ENCODE assay signal across 17 cellular contexts in the genomic region with DNA sequence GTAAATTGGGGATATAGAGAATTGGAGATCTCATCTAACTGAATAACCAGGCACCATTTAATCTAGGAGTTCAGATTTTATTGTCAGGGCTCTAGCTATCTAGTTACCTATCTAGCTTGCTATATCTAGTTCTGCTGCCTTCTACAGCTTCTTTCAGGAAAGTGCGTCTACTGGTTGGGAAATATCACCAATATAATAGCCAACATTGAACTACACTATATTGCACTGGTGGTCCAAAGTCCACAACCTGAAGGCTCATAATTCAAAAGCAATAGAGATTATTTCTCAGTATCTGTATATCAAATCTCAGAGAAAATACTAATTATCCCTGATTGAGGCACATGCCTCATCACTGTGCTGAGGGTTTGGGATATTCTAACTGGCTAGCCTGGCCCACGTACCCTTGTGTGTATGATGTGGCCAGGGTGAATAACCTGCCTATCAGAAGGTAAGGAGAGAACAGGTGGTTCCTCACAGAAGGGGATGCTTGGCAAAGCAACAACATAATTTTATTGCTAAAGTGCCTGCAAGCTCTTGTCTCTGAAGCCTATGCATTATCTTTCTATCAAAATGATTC.
"Had no signal": no experiment of that assay in that cellular context is flagged by ENCODE, and none has a peak within 500 bp of the region (broad histone marks: within the 10 kb centered on the region; RNA-seq: fewer than 3 reads in every experiment).

No MANE protein-coding gene starts in this region.

- H3K27me3 ChIP-seq: gastrocnemius medialis, heart right ventricle had no signal

- H3K9me3 ChIP-seq: gastrocnemius medialis, psoas muscle had no signal

- H3K27ac ChIP-seq: gastrocnemius medialis, heart right ventricle, left ventricle myocardium inferior, parathyroid adenoma, psoas muscle had no signal

- H3K4me3 ChIP-seq: gastrocnemius medialis, heart right ventricle, left ventricle myocardium inferior, lung, psoas muscle had no signal

- DNase-seq: effector memory CD4-positive, alpha-beta T cell; gastrocnemius medialis; heart right ventricle; islet precursor cell; left ventricle myocardium inferior; mesenchymal stem cell; midbrain; naive B cell; nephron progenitor cell; psoas muscle; retina; stimulated activated CD4-positive, alpha-beta T cell treated with anti-CD3 and anti-CD28 coated beads, Interleukin-2, amount 100 ng/mL, for 24 hours; stimulated activated naive CD4-positive, alpha-beta T cell had no signal

- ATAC-seq: esophagus mucosa, gastrocnemius medialis, heart right ventricle, psoas muscle, sciatic nerve had no signal

- H3K36me3 ChIP-seq: gastrocnemius medialis, left ventricle myocardium inferior had no signal

- H3K4me1 ChIP-seq: heart right ventricle, left ventricle myocardium inferior, parathyroid adenoma, psoas muscle had no signal
